ENCODE assay signal across 8 cellular contexts in the genomic region with DNA sequence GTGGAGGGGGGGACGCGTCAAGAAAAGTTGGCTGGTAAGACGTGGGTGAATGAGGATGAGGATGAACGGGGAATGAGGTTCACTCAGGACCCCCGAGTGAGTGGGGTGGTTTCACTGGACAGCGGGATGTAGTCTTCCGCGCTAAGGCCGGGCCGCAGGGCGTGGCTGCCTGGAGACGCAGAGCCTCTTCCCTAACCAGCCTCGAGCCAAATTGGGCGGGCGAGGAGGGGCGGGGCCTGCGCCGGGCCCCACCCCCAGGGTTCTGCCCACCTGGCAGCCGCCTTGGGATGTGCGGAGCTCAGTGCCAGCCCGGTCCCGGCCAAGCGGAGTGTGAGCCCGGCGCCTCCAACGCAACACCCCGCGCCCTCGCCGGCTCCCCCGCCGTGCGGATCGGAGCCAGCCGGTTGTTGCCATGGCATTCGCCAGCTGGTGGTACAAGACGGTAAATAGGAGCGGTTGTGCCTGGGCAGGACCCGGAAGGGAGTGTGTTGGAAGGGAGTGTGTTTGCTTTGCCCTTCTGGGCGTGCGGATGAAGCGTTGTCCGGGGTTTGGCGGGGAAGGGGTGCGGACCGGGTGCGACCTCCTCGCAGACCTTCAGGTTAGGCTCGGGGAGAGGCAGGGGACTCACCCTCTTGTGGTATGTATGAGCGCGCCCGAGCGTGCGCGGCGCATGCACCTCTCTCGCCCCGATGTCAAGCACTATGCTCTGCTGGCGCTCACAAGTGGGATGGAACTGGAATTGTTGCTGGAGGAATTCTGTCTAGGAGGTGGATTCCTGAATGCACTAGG. TPM values are rescaled to one million over a fixed set of nuclear protein-coding genes. Genes with fewer than 3 reads are reported as not detected.
A peak's percentile ranks its signal among the peaks of the same experiment; 100 is the strongest.
DNase-seq lines count a peak whose midpoint lies in the region; ATAC-seq and TF ChIP-seq lines count a peak whose summit lies in the region.

No MANE protein-coding gene starts in this region.

- H3K27me3 Mint-ChIP-seq in activated T-helper 2 cell treated with anti-CD3 and anti-CD28 coated beads, Interferon-gamma antibody, Interleukin-2, Interleukin-4, amounts not matched to agents 10 μg/mL and 5 μg/mL and 100 μg/mL, durations not matched to agents 14 hours and 24 hours and 36 hours (ENCODE audit: low read depth), result peaks cover 26% of the 10 kb centered on the region
- H3K27me3 Mint-ChIP-seq in natural killer cell treated with Interleukin-12 subunit alpha and Interleukin-12 subunit beta and Interleukin-15 and Interleukin-18, amount 100 ng/mL, for 72 hours, result peaks cover 6 to 8% of the 10 kb centered on the region in 2 donors

- ATAC-seq in GM21515 (IDR thresholded peaks at IDR 0.05; ENCODE audit: unreplicated experiment), result peak; percentile 74
- peak; percentile 88 to 89 for ATAC-seq in natural killer cell treated with Interleukin-12 subunit alpha and Interleukin-12 subunit beta and Interleukin-15 and Interleukin-18, amount 100 ng/mL, for 72 hours
- ATAC-seq in stimulated activated naive CD8-positive, alpha-beta T cell treated with anti-CD3 and anti-CD28 coated beads, Interleukin-15, Interleukin-2, amounts not matched to agents 100 U/mL and 50 U/mL, for 24 hours, result peak; percentile 88

- H3K36me3 Mint-ChIP-seq in activated T-helper 2 cell treated with anti-CD3 and anti-CD28 coated beads, Interferon-gamma antibody, Interleukin-2, Interleukin-4, amounts not matched to agents 10 μg/mL and 5 μg/mL and 100 μg/mL, durations not matched to agents 14 hours and 24 hours and 36 hours (ENCODE audit: low read depth), result peaks cover 11% of the 10 kb centered on the region
- peaks cover 4% of the 10 kb centered on the region for H3K36me3 Mint-ChIP-seq in natural killer cell treated with Interleukin-12 subunit alpha and Interleukin-12 subunit beta and Interleukin-15 and Interleukin-18, amount 100 ng/mL, for 72 hours

- H3K27ac Mint-ChIP-seq in activated T-helper 2 cell treated with anti-CD3 and anti-CD28 coated beads, Interferon-gamma antibody, Interleukin-2, Interleukin-4, amounts not matched to agents 10 μg/mL and 5 μg/mL and 100 μg/mL, durations not matched to agents 14 hours and 24 hours and 36 hours, result peak overlapping the region; percentile 96
- peak overlapping the region; percentile 80 to 98 for H3K27ac Mint-ChIP-seq in natural killer cell treated with Interleukin-12 subunit alpha and Interleukin-12 subunit beta and Interleukin-15 and Interleukin-18, amount 100 ng/mL, for 72 hours

- peak overlapping the region; percentile 41 for H3K9ac ChIP-seq in HUES64 (ENCODE audit: low read depth, low read length)

- no peaks in the 10 kb centered on the region for H3K36me3 ChIP-seq in HUES64 (ENCODE audit: insufficient read depth, low read length)

- peaks cover 55% of the 10 kb centered on the region for H3K4me1 Mint-ChIP-seq in activated T-helper 2 cell treated with anti-CD3 and anti-CD28 coated beads, Interferon-gamma antibody, Interleukin-2, Interleukin-4, amounts not matched to agents 10 μg/mL and 5 μg/mL and 100 μg/mL, durations not matched to agents 14 hours and 24 hours and 36 hours (ENCODE audit: low read depth)
- H3K4me1 Mint-ChIP-seq in natural killer cell treated with Interleukin-12 subunit alpha and Interleukin-12 subunit beta and Interleukin-15 and Interleukin-18, amount 100 ng/mL, for 72 hours (ENCODE audit: low read depth in 2 of 2), result peaks cover 43 to 45% of the 10 kb centered on the region in 2 donors

- no peak overlapping the region for H3K27ac ChIP-seq in HUES64 (ENCODE audit: low read depth, low read length)

- H3K4me3 Mint-ChIP-seq in activated T-helper 2 cell treated with anti-CD3 and anti-CD28 coated beads, Interferon-gamma antibody, Interleukin-2, Interleukin-4, amounts not matched to agents 10 μg/mL and 5 μg/mL and 100 μg/mL, durations not matched to agents 14 hours and 24 hours and 36 hours (ENCODE audit: low read depth), result peak overlapping the region; percentile 90
- peak overlapping the region; percentile 99 for H3K4me3 Mint-ChIP-seq in natural killer cell treated with Interleukin-12 subunit alpha and Interleukin-12 subunit beta and Interleukin-15 and Interleukin-18, amount 100 ng/mL, for 72 hours

- intact Hi-C loops in activated T-helper 2 cell treated with anti-CD3 and anti-CD28 coated beads, Interferon-gamma antibody, Interleukin-2, Interleukin-4, amounts not matched to agents 10 μg/mL and 5 μg/mL and 100 μg/mL, durations not matched to agents 14 hours and 24 hours and 36 hours (cut with micrococcal nuclease), result loop anchor here (1.0 to 10.0 kb wide), 10 partner anchors 40 to 1016 kb away; partner anchors contain the start of genes ERAP1, GLRX, RFESD and RIOK2

- H3K9me3 ChIP-seq in HUES64 (ENCODE audit: insufficient read depth, low read depth, low read length), result no peaks in the 10 kb centered on the region

- TF ChIP-seq CTCF in fibroblast of mammary gland (conservative IDR thresholded peaks at IDR 0.05; ENCODE audit: control insufficient read depth, insufficient read depth, low read depth, low read length), result no peak

- WGBS in HUES64, result under 1% methylated on average over 59 of the region's 59 CpGs

- H3K9me3 Mint-ChIP-seq in activated T-helper 2 cell treated with anti-CD3 and anti-CD28 coated beads, Interferon-gamma antibody, Interleukin-2, Interleukin-4, amounts not matched to agents 10 μg/mL and 5 μg/mL and 100 μg/mL, durations not matched to agents 14 hours and 24 hours and 36 hours, result no peaks in the 10 kb centered on the region
- H3K9me3 Mint-ChIP-seq in natural killer cell treated with Interleukin-12 subunit alpha and Interleukin-12 subunit beta and Interleukin-15 and Interleukin-18, amount 100 ng/mL, for 72 hours, result no peaks in the 10 kb centered on the region

- H3K27me3 ChIP-seq in HUES64 (ENCODE audit: insufficient read depth, low read length), result peaks cover 45% of the 10 kb centered on the region

- DNase-seq in DMS153 (lab: John Stamatoyannopoulos, UW), result peak; percentile 67
- peak; percentile 82 for DNase-seq in activated T-helper 2 cell treated with anti-CD3 and anti-CD28 coated beads, Interferon-gamma antibody, Interleukin-2, Interleukin-4, amounts not matched to agents 10 μg/mL and 5 μg/mL and 100 μg/mL, durations not matched to agents 14 hours and 24 hours and 36 hours (ENCODE audit: low spot score)
- DNase-seq in fibroblast of mammary gland (ENCODE audit: low read depth), result peak; percentile 87
- DNase-seq in natural killer cell treated with Interleukin-12 subunit alpha and Interleukin-12 subunit beta and Interleukin-15 and Interleukin-18, amount 100 ng/mL, for 72 hours (ENCODE audit: low spot score), result peak; percentile 89
- DNase-seq in stimulated activated naive CD8-positive, alpha-beta T cell treated with anti-CD3 and anti-CD28 coated beads, Interleukin-15, Interleukin-2, amounts not matched to agents 100 U/mL and 50 U/mL, for 24 hours, result peak; percentile 90

- H3K4me1 ChIP-seq in HUES64 (ENCODE audit: insufficient read depth, low read length), result peaks cover 5% of the 10 kb centered on the region; the same call in 1 of the 2 replicates

- H3K4me3 ChIP-seq in HUES64 (ENCODE audit: low read length) (peak overlapping the region; percentile 99), fibroblast of mammary gland (ENCODE audit: control insufficient read depth, low read depth, low read length) (peak overlapping the region; percentile 91)

TF ChIP-seq in PFSK-1, 5 proteins besides CTCF, POLR2A, EP300 and RAD21:
- TF ChIP-seq FOXP2 (optimal IDR thresholded peaks at IDR 0.05; ENCODE audit: borderline replicate concordance, extremely low read depth, extremely low read length, insufficient read depth) (peak; percentile 6), SIN3A (IDR thresholded peaks at IDR 0.05; ENCODE audit: borderline replicate concordance, insufficient read depth, low read length) (peak; percentile 70; the same call in 1 of the 2 replicates), TAF1 (IDR thresholded peaks at IDR 0.05; ENCODE audit: borderline replicate concordance, insufficient read depth, low read length) (0 out of 2 replicates have a peak, but pooled peaks have one; percentile 62), POLR2AphosphoS5 (IDR thresholded peaks at IDR 0.05; ENCODE audit: low read depth, low read length) (peak; percentile 62; the same call in 1 of the 2 replicates)
- TF ChIP-seq, protein P1, sequence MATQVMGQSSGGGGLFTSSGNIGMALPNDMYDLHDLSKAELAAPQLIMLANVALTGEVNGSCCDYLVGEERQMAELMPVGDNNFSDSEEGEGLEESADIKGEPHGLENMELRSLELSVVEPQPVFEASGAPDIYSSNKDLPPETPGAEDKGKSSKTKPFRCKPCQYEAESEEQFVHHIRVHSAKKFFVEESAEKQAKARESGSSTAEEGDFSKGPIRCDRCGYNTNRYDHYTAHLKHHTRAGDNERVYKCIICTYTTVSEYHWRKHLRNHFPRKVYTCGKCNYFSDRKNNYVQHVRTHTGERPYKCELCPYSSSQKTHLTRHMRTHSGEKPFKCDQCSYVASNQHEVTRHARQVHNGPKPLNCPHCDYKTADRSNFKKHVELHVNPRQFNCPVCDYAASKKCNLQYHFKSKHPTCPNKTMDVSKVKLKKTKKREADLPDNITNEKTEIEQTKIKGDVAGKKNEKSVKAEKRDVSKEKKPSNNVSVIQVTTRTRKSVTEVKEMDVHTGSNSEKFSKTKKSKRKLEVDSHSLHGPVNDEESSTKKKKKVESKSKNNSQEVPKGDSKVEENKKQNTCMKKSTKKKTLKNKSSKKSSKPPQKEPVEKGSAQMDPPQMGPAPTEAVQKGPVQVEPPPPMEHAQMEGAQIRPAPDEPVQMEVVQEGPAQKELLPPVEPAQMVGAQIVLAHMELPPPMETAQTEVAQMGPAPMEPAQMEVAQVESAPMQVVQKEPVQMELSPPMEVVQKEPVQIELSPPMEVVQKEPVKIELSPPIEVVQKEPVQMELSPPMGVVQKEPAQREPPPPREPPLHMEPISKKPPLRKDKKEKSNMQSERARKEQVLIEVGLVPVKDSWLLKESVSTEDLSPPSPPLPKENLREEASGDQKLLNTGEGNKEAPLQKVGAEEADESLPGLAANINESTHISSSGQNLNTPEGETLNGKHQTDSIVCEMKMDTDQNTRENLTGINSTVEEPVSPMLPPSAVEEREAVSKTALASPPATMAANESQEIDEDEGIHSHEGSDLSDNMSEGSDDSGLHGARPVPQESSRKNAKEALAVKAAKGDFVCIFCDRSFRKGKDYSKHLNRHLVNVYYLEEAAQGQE (IDR thresholded peaks at IDR 0.05; ENCODE audit: insufficient read depth in 1 of 2, low read depth in 2 of 2, low read length in 2 of 2), result peak in 1 of 2 experiments; percentile 59; a peak in 1 of 4 replicates
TF ChIP-seq in PFSK-1: peak in this region for 5.

RNA-seq across cellular contexts. Expression of gene CAST, which starts 0.7 kb away (rescaled TPM):
- 26.1 TPM for polyA plus RNA-seq in HUES64 (2013, experiment 1 of 2)
- 37.7 TPM for polyA plus RNA-seq in HUES64 (2013, experiment 2 of 2)
- polyA plus RNA-seq in PFSK-1 (2012; ENCODE audit: insufficient read length, low read depth), result 80.9 TPM
- 110 TPM in 2 replicates for total RNA-seq in activated T-helper 2 cell treated with anti-CD3 and anti-CD28 coated beads, Interferon-gamma antibody, Interleukin-2, Interleukin-4, amounts not matched to agents 10 μg/mL and 5 μg/mL and 100 μg/mL, durations not matched to agents 14 hours and 24 hours and 36 hours
- 100 to 1,000 TPM in 1 of 2 donors, 10 to 100 TPM in 1; 86.3 to 101 TPM for total RNA-seq in natural killer cell treated with Interleukin-12 subunit alpha and Interleukin-12 subunit beta and Interleukin-15 and Interleukin-18, amount 100 ng/mL, for 72 hours
